In genomic region chr4:3476341-3476747, GRCh38 we compare ENCODE assay signal across 32 cellular contexts. TPM values are rescaled to one million over a fixed set of nuclear protein-coding genes. Genes with fewer than 3 reads are reported as not detected.
"Had no signal": no experiment of that assay in that cellular context is flagged by ENCODE, and none has a peak within 500 bp of the region (broad histone marks: within the 10 kb centered on the region; RNA-seq: fewer than 3 reads in every experiment).

No MANE protein-coding gene starts in this region.

- H3K27ac Mint-ChIP-seq: activated CD4-positive, alpha-beta memory T cell treated with anti-CD3 and anti-CD28 coated beads for 36 hours; activated CD4-positive, alpha-beta T cell treated with anti-CD3 and anti-CD28 coated beads, Interleukin-2, amount 10 ng/mL, durations not matched to agents 24 days and 14 days; activated naive CD4-positive, alpha-beta T cell treated with anti-CD3 and anti-CD28 coated beads for 36 hours; activated T-helper 1 cell treated with anti-CD3 and anti-CD28 coated beads, Interleukin-12 subunit alpha, Interleukin-12 subunit beta, Interleukin-2, Interleukin-4 antibody, amounts not matched to agents 30 ng/mL and 10 ng/mL and 1 ng/mL, durations not matched to agents 14 hours and 24 hours and 36 hours; dendritic cell treated with granulocyte-macrophage colony-stimulating factor and Interleukin-4, amounts not matched to agents 40 ng/mL and 50 ng/mL, for 4 days; endodermal cell; memory B cell; naive thymus-derived CD8-positive, alpha-beta T cell; stimulated activated naive B cell treated with anti-CD40 and anti-IgM and Interleukin-4, amounts not matched to agents 10 μg/mL and 1 μg/mL and 100 μg/mL, for 72 hours; T-helper 1 cell treated with Interleukin-12 subunit alpha and Interleukin-12 subunit beta and Interleukin-4 antibody, amounts not matched to agents 30 μg/mL and 1 μg/mL, for 36 hours had no signal

- H3K27ac ChIP-seq: breast epithelium, esophagus muscularis mucosa, foreskin keratinocyte, sigmoid colon, stomach, thyroid gland, upper lobe of left lung, vagina had no signal

- H3K36me3 ChIP-seq: breast epithelium, sigmoid colon, stomach, thyroid gland, upper lobe of left lung, vagina had no signal

- H3K4me1 Mint-ChIP-seq: activated CD4-positive, alpha-beta T cell treated with anti-CD3 and anti-CD28 coated beads, Interleukin-2, amount 10 ng/mL, durations not matched to agents 24 days and 14 days; central memory CD8-positive, alpha-beta T cell had no signal

- H3K9me3 ChIP-seq: breast epithelium, esophagus muscularis mucosa, sigmoid colon, stomach, thyroid gland, upper lobe of left lung, vagina had no signal

- ATAC-seq: foreskin keratinocyte; naive thymus-derived CD8-positive, alpha-beta T cell; stimulated activated naive B cell treated with anti-CD40 and anti-IgM and Interleukin-4, amounts not matched to agents 10 μg/mL and 1 μg/mL and 100 μg/mL, for 72 hours had no signal

- H3K4me3 ChIP-seq: breast epithelium, esophagus muscularis mucosa, sigmoid colon, smooth muscle cell, stomach, thyroid gland, upper lobe of left lung, vagina had no signal

- H3K4me3 Mint-ChIP-seq: activated CD4-positive, alpha-beta memory T cell treated with anti-CD3 and anti-CD28 coated beads for 36 hours; activated CD4-positive, alpha-beta T cell treated with anti-CD3 and anti-CD28 coated beads, Interleukin-2, amount 10 ng/mL, durations not matched to agents 24 days and 14 days; activated naive CD4-positive, alpha-beta T cell treated with anti-CD3 and anti-CD28 coated beads for 36 hours; activated T-helper 1 cell treated with anti-CD3 and anti-CD28 coated beads, Interleukin-12 subunit alpha, Interleukin-12 subunit beta, Interleukin-2, Interleukin-4 antibody, amounts not matched to agents 30 ng/mL and 10 ng/mL and 1 ng/mL, durations not matched to agents 14 hours and 24 hours and 36 hours; central memory CD8-positive, alpha-beta T cell; dendritic cell treated with granulocyte-macrophage colony-stimulating factor and Interleukin-4, amounts not matched to agents 40 ng/mL and 50 ng/mL, for 4 days; endodermal cell; memory B cell; naive thymus-derived CD8-positive, alpha-beta T cell; neural crest cell; stimulated activated naive B cell treated with anti-CD40 and anti-IgM and Interleukin-4, amounts not matched to agents 10 μg/mL and 1 μg/mL and 100 μg/mL, for 72 hours; T-helper 1 cell treated with Interleukin-12 subunit alpha and Interleukin-12 subunit beta and Interleukin-4 antibody, amounts not matched to agents 30 μg/mL and 1 μg/mL, for 36 hours had no signal

- H3K27me3 ChIP-seq: thyroid gland, upper lobe of left lung, vagina had no signal

- H3K9me3 Mint-ChIP-seq: activated CD4-positive, alpha-beta memory T cell treated with anti-CD3 and anti-CD28 coated beads for 36 hours; activated CD4-positive, alpha-beta T cell treated with anti-CD3 and anti-CD28 coated beads, Interleukin-2, amount 10 ng/mL, durations not matched to agents 24 days and 14 days; activated naive CD4-positive, alpha-beta T cell treated with anti-CD3 and anti-CD28 coated beads for 36 hours; activated T-helper 1 cell treated with anti-CD3 and anti-CD28 coated beads, Interleukin-12 subunit alpha, Interleukin-12 subunit beta, Interleukin-2, Interleukin-4 antibody, amounts not matched to agents 30 ng/mL and 10 ng/mL and 1 ng/mL, durations not matched to agents 14 hours and 24 hours and 36 hours; central memory CD8-positive, alpha-beta T cell; dendritic cell treated with granulocyte-macrophage colony-stimulating factor and Interleukin-4, amounts not matched to agents 40 ng/mL and 50 ng/mL, for 4 days; endodermal cell; memory B cell; naive thymus-derived CD8-positive, alpha-beta T cell; neural crest cell; stimulated activated naive B cell treated with anti-CD40 and anti-IgM and Interleukin-4, amounts not matched to agents 10 μg/mL and 1 μg/mL and 100 μg/mL, for 72 hours; T-helper 1 cell treated with Interleukin-12 subunit alpha and Interleukin-12 subunit beta and Interleukin-4 antibody, amounts not matched to agents 30 μg/mL and 1 μg/mL, for 36 hours had no signal

- H3K36me3 Mint-ChIP-seq: activated CD4-positive, alpha-beta memory T cell treated with anti-CD3 and anti-CD28 coated beads for 36 hours; memory B cell; naive thymus-derived CD8-positive, alpha-beta T cell; stimulated activated naive B cell treated with anti-CD40 and anti-IgM and Interleukin-4, amounts not matched to agents 10 μg/mL and 1 μg/mL and 100 μg/mL, for 72 hours had no signal

- H3K4me1 ChIP-seq: breast epithelium, foreskin keratinocyte, sigmoid colon, thyroid gland, vagina had no signal

- H3K4me2 ChIP-seq: smooth muscle cell had no signal

- DNase-seq: activated CD4-positive, alpha-beta memory T cell treated with anti-CD3 and anti-CD28 coated beads for 36 hours; activated CD4-positive, alpha-beta T cell treated with anti-CD3 and anti-CD28 coated beads, Interleukin-2, amount 10 ng/mL, durations not matched to agents 24 days and 14 days; activated CD4-positive, CD25-positive, alpha-beta regulatory T cell treated with anti-CD3 and anti-CD28 coated beads, Interleukin-2, amount 50 U/mL, for 72 hours; activated CD8-positive, alpha-beta memory T cell treated with anti-CD3 and anti-CD28 coated beads, Interleukin-2, amount 50 U/mL, for 4 hours; activated effector memory CD4-positive, alpha-beta T cell treated with anti-CD3 and anti-CD28 coated beads, Interleukin-2, amount 50 U/mL, for 16 hours; activated naive CD4-positive, alpha-beta T cell treated with anti-CD3 and anti-CD28 coated beads for 36 hours; activated T-cell treated with anti-CD3 and anti-CD28 coated beads, Interleukin-2, amount 50 U/mL, for 1 hour; amygdala; endodermal cell; foreskin keratinocyte; midbrain; naive thymus-derived CD8-positive, alpha-beta T cell; sigmoid colon; stimulated activated CD4-positive, alpha-beta T cell treated with anti-CD3 and anti-CD28 coated beads, Interleukin-15, amount 100 ng/mL, for 24 hours; stimulated activated CD4-positive, alpha-beta T cell treated with anti-CD3 and anti-CD28 coated beads, Interleukin-2, amount 100 ng/mL, for 24 hours; stimulated activated naive B cell treated with anti-CD40 and anti-IgM and Interleukin-4, amounts not matched to agents 10 μg/mL and 1 μg/mL and 100 μg/mL, for 72 hours; stomach; SW 1271 had no signal

RNA-seq across cellular contexts. Expression of gene DOK7, which starts 13.2 kb away (rescaled TPM):
- total RNA-seq: activated CD4-positive, alpha-beta memory T cell treated with anti-CD3 and anti-CD28 coated beads for 36 hours; activated CD4-positive, alpha-beta T cell treated with anti-CD3 and anti-CD28 coated beads, Interleukin-2, amount 10 ng/mL, durations not matched to agents 24 days and 14 days; activated CD8-positive, alpha-beta memory T cell treated with anti-CD3 and anti-CD28 coated beads for 36 hours; activated naive CD4-positive, alpha-beta T cell treated with anti-CD3 and anti-CD28 coated beads for 36 hours; activated T-helper 1 cell treated with anti-CD3 and anti-CD28 coated beads, Interleukin-12 subunit alpha, Interleukin-12 subunit beta, Interleukin-2, Interleukin-4 antibody, amounts not matched to agents 30 ng/mL and 10 ng/mL and 1 ng/mL, durations not matched to agents 14 hours and 24 hours and 36 hours; naive thymus-derived CD8-positive, alpha-beta T cell; neural crest cell; omental fat pad; smooth muscle cell had no signal

RNA-seq across cellular contexts. Expression of gene HGFAC, which starts 34.6 kb away (rescaled TPM):
- total RNA-seq: activated CD4-positive, alpha-beta memory T cell treated with anti-CD3 and anti-CD28 coated beads for 36 hours; activated CD4-positive, alpha-beta T cell treated with anti-CD3 and anti-CD28 coated beads, Interleukin-2, amount 10 ng/mL, durations not matched to agents 24 days and 14 days; activated CD8-positive, alpha-beta memory T cell treated with anti-CD3 and anti-CD28 coated beads for 36 hours; activated naive CD4-positive, alpha-beta T cell treated with anti-CD3 and anti-CD28 coated beads for 36 hours; activated T-helper 1 cell treated with anti-CD3 and anti-CD28 coated beads, Interleukin-12 subunit alpha, Interleukin-12 subunit beta, Interleukin-2, Interleukin-4 antibody, amounts not matched to agents 30 ng/mL and 10 ng/mL and 1 ng/mL, durations not matched to agents 14 hours and 24 hours and 36 hours; foreskin keratinocyte; naive thymus-derived CD8-positive, alpha-beta T cell; omental fat pad; stomach; vagina had no signal
